ENCODE assay signal across 37 cellular contexts in genomic region chr11:92451081-92451480, GRCh38.
DNase-seq lines count a peak whose midpoint lies in the region; ATAC-seq, FAIRE-seq and TF ChIP-seq lines count a peak whose summit lies in the region.
"Had no signal": no experiment of that assay in that cellular context is flagged by ENCODE, and none has a peak within 500 bp of the region (broad histone marks: within the 10 kb centered on the region; RNA-seq: fewer than 3 reads in every experiment).

No MANE protein-coding gene starts in this region.

- no peak overlapping the region for H3K9ac ChIP-seq in endodermal cell (ENCODE audit: extremely low read depth, low read length, poor library complexity, severe bottlenecking)
- H3K9ac ChIP-seq: BLaER1; BLaER1 treated with 17β-estradiol and CSF1 and Interleukin-3, amounts not matched to agents 10 nM and 100 nM had no signal

- peaks cover 3% of the 10 kb centered on the region for H3K4me1 ChIP-seq in endodermal cell (ENCODE audit: control insufficient read depth, insufficient read depth, low read length)
- H3K4me1 ChIP-seq: A549, BLaER1, Caco-2 had no signal

- H3K4me1 Mint-ChIP-seq in nephron progenitor cell (peaks cover 61% of the 10 kb centered on the region), endodermal cell (peaks cover 13% of the 10 kb centered on the region)
- H3K4me1 Mint-ChIP-seq: B cell; CD14-positive monocyte; CD4-positive, alpha-beta memory T cell; CD4-positive, CD25-positive, alpha-beta regulatory T cell; CD8-positive, alpha-beta memory T cell had no signal

- H3K27me3 ChIP-seq in bronchial epithelial cell (ENCODE audit: control insufficient read depth, insufficient read depth, low read length) (no peaks in the 10 kb centered on the region), endodermal cell (ENCODE audit: control insufficient read depth, insufficient read depth, low read length, poor library complexity, severe bottlenecking) (no peaks in the 10 kb centered on the region)
- H3K27me3 ChIP-seq: BE2C; BLaER1; BLaER1 treated with 17β-estradiol and CSF1 and Interleukin-3, amounts not matched to agents 10 nM and 100 nM had no signal

- H3K27me3 Mint-ChIP-seq in nephron progenitor cell (ENCODE audit: low read depth, poor library complexity) (peaks cover 7% of the 10 kb centered on the region), endodermal cell (ENCODE audit: insufficient read depth) (no peaks in the 10 kb centered on the region)
- H3K27me3 Mint-ChIP-seq: B cell; CD4-positive, alpha-beta T cell; CD4-positive, CD25-positive, alpha-beta regulatory T cell; CD8-positive, alpha-beta memory T cell had no signal

- no peak for ATAC-seq in GM21526 (IDR thresholded peaks at IDR 0.05; ENCODE audit: low FRiP score, unreplicated experiment)
- ATAC-seq: A549; CD8-positive, alpha-beta T cell had no signal

- H3K27ac Mint-ChIP-seq in nephron progenitor cell (peak overlapping the region; percentile 79), endodermal cell (no peak overlapping the region)
- H3K27ac Mint-ChIP-seq: B cell; CD14-positive monocyte; CD4-positive, alpha-beta memory T cell; CD4-positive, alpha-beta T cell; CD4-positive, CD25-positive, alpha-beta regulatory T cell; CD8-positive, alpha-beta memory T cell; CD8-positive, alpha-beta T cell had no signal

- no peak overlapping the region for H3K27ac ChIP-seq in endodermal cell (ENCODE audit: low read depth, low read length)
- H3K27ac ChIP-seq: 22Rv1; A549; BLaER1; BLaER1 treated with 17β-estradiol and CSF1 and Interleukin-3, amounts not matched to agents 10 nM and 100 nM; C4-2B had no signal

- peaks cover 4% of the 10 kb centered on the region for H3K36me3 Mint-ChIP-seq in nephron progenitor cell (ENCODE audit: low read depth)
- no peaks in the 10 kb centered on the region for H3K36me3 Mint-ChIP-seq in endodermal cell (ENCODE audit: low read depth)
- H3K36me3 Mint-ChIP-seq: CD14-positive monocyte; CD4-positive, alpha-beta memory T cell; CD4-positive, CD25-positive, alpha-beta regulatory T cell; CD8-positive, alpha-beta memory T cell; CD8-positive, alpha-beta T cell had no signal

- peak; percentile 13 for FAIRE-seq in bronchial epithelial cell (lab: Jason Lieb, UNC)
- FAIRE-seq: A204.1, A549, D721Med had no signal

- WGBS in endodermal cell (ENCODE audit: insufficient coverage in 1 of 2, insufficient read length in 1 of 2), 2 experiments = 97 to 100% methylated on average over 2 to 4 of the region's 4 CpGs

- H3K4me3 ChIP-seq in bronchial epithelial cell (ENCODE audit: low read depth, low read length) = no peak overlapping the region
- no peak overlapping the region for H3K4me3 ChIP-seq in endodermal cell (ENCODE audit: low read length)
- H3K4me3 ChIP-seq: A549; BLaER1; BLaER1 treated with 17β-estradiol and CSF1 and Interleukin-3, amounts not matched to agents 10 nM and 100 nM had no signal

- H3K9me3 Mint-ChIP-seq in nephron progenitor cell (no peaks in the 10 kb centered on the region), endodermal cell (no peaks in the 10 kb centered on the region)
- H3K9me3 Mint-ChIP-seq: CD8-positive, alpha-beta T cell had no signal

- H3K4me3 Mint-ChIP-seq in nephron progenitor cell (no peak overlapping the region), endodermal cell (no peak overlapping the region)
- H3K4me3 Mint-ChIP-seq: B cell; CD14-positive monocyte; CD4-positive, alpha-beta memory T cell; CD4-positive, alpha-beta T cell; CD4-positive, CD25-positive, alpha-beta regulatory T cell; CD8-positive, alpha-beta memory T cell; CD8-positive, alpha-beta T cell had no signal

- TF ChIP-seq CTCF in bronchial epithelial cell (IDR thresholded peaks at IDR 0.05; ENCODE audit: insufficient read depth, low read length, severe bottlenecking) = no peak
- no peak for TF ChIP-seq CTCF in nephron progenitor cell (IDR thresholded peaks at IDR 0.05)
- no peak for TF ChIP-seq CTCF in endodermal cell (conservative IDR thresholded peaks at IDR 0.05)

- H3K36me3 ChIP-seq in bronchial epithelial cell (ENCODE audit: control insufficient read depth, insufficient read depth, low read length) = no peaks in the 10 kb centered on the region
- H3K36me3 ChIP-seq in endodermal cell (ENCODE audit: control insufficient read depth, insufficient read depth, low read length) = no peaks in the 10 kb centered on the region
- H3K36me3 ChIP-seq: BE2C; BLaER1; BLaER1 treated with 17β-estradiol and CSF1 and Interleukin-3, amounts not matched to agents 10 nM and 100 nM had no signal

- H3K9me3 ChIP-seq in endodermal cell (ENCODE audit: control insufficient read depth, low read length) = no peaks in the 10 kb centered on the region
- H3K9me3 ChIP-seq: A549; BE2C; BLaER1; BLaER1 treated with 17β-estradiol and CSF1 and Interleukin-3, amounts not matched to agents 10 nM and 100 nM; Caco-2 had no signal

- DNase-seq in NCI-H69 (lab: John Stamatoyannopoulos, UW) (peak; percentile 91), bronchial epithelial cell (ENCODE audit: low read depth) (no peak), left kidney (ENCODE audit: low read depth, low spot score) (peak; percentile 91), nephron progenitor cell (peak; percentile 23), kidney tubule cell (ENCODE audit: low spot score) (no peak), NCI-H2196 (lab: John Stamatoyannopoulos, UW; ENCODE audit: unreplicated experiment) (no peak), endodermal cell (no peak)
- DNase-seq: 8988T; ACHN; AML-193; BE2C; C1 segment of cervical spinal cord; Caco-2; Calu3; CD4-positive, alpha-beta memory T cell; CD4-positive, alpha-beta T cell; CD4-positive, CD25-positive, alpha-beta regulatory T cell; CD8-positive, alpha-beta memory T cell; CD8-positive, alpha-beta T cell; COR-L47; DMS 273 treated with DMSO at 0.1 percent for 48 hours; DMS153; DMS53; DMS79; DMS79 treated with DMSO at 0.1 percent for 48 hours; DND-41; EL had no signal

Comparison
In these comparisons a context has a peak if more than half of its experiments do, and no peak if none do; other contexts are left out.
1. DNase-seq: peak in NCI-H69 (single experiment), left kidney (single experiment) and nephron progenitor cell (single experiment); none in bronchial epithelial cell (single experiment), kidney tubule cell (single experiment), NCI-H2196 (single experiment) and endodermal cell (single experiment).